Comparison of ENCODE assay signal across 12 cellular contexts in genomic region chr17:21201302-21201602, GRCh38. TPM values are rescaled to one million over a fixed set of nuclear protein-coding genes. Genes with fewer than 3 reads are reported as not detected.
DNase-seq lines count a peak whose midpoint lies in the region; ATAC-seq and TF ChIP-seq lines count a peak whose summit lies in the region.
"Had no signal": no experiment of that assay in that cellular context is flagged by ENCODE, and none has a peak within 500 bp of the region (broad histone marks: within the 10 kb centered on the region; RNA-seq: fewer than 3 reads in every experiment).

No MANE protein-coding gene starts in this region.

- no peak for TF ChIP-seq CTCF in 22Rv1 (IDR thresholded peaks at IDR 0.05)
- TF ChIP-seq CTCF in H9 (conservative IDR thresholded peaks at IDR 0.05): no peak
- TF ChIP-seq CTCF in cardiac muscle cell (IDR thresholded peaks at IDR 0.05; ENCODE audit: low read depth, low read length): no peak
- TF ChIP-seq CTCF in MM.1S (IDR thresholded peaks at IDR 0.05; ENCODE audit: low read length): no peak
- TF ChIP-seq CTCF in body of pancreas (IDR thresholded peaks at IDR 0.05): no peak

- no CpG with 5 or more reads among the region's 5 CpGs for WGBS in H9 (ENCODE audit: extremely low coverage, insufficient read length, low lambda C conversion rate)
- 57% methylated on average over 5 of the region's 5 CpGs for whole genome bisulfite sequencing in body of pancreas, 2 donors

- H3K14ac ChIP-seq in H9 (ENCODE audit: insufficient read depth, low read length): no peak overlapping the region

- H4K20me1 ChIP-seq in H9 (ENCODE audit: control insufficient read depth, insufficient read depth, insufficient read length): no peaks in the 10 kb centered on the region
- H4K20me1 ChIP-seq in MM.1S (ENCODE audit: insufficient read depth, low read length): peaks cover 66% of the 10 kb centered on the region

- H3K27ac ChIP-seq in 22Rv1 (peak overlapping the region; percentile 73), H9 (ENCODE audit: insufficient read length, low read depth, low read length) (no peak overlapping the region), cardiac muscle cell (peak overlapping the region; percentile 79), MM.1S (ENCODE audit: low read length) (no peak overlapping the region), body of pancreas (no peak overlapping the region)

- no peak overlapping the region for H2BK5ac ChIP-seq in H9 (ENCODE audit: insufficient read length, low read length)

- no peak overlapping the region for H3K23ac ChIP-seq in H9 (ENCODE audit: insufficient read length, low read depth, low read length)

- no peak for DNase-seq in H9
- peak; percentile 68 for DNase-seq in adipocyte (ENCODE audit: low read depth)
- DNase-seq in cardiac muscle cell (ENCODE audit: low read depth in 1 of 2, low spot score in 1 of 2): no peak
- no peak for DNase-seq in MM.1S
- DNase-seq in body of pancreas: no peak
- DNase-seq: NCI-H2029 treated with DMSO at 0.1 percent for 48 hours, nucleus accumbens had no signal

- H3K36me3 ChIP-seq in adipocyte (ENCODE audit: control insufficient read depth, insufficient read depth, low read length, severe bottlenecking): peaks cover 25% of the 10 kb centered on the region
- H3K36me3 ChIP-seq in cardiac muscle cell: peaks cover 12% of the 10 kb centered on the region
- peaks cover 13% of the 10 kb centered on the region; the same call in 1 of the 2 replicates for H3K36me3 ChIP-seq in MM.1S (replicated peaks; ENCODE audit: insufficient read depth, low read length)
- peaks cover 0 to 3% of the 10 kb centered on the region in 2 donors for H3K36me3 ChIP-seq in body of pancreas (replicated peaks in 1 of 2; ENCODE audit: insufficient read depth in 1 of 2, low read depth in 2 of 2)

- peaks cover 13% of the 10 kb centered on the region; the same call in 1 of the 2 replicates for H3K4me1 ChIP-seq in H9 (ENCODE audit: insufficient read depth, low read length)
- H3K4me1 ChIP-seq in adipocyte (ENCODE audit: control insufficient read depth, insufficient read depth, low read length): peaks cover 32% of the 10 kb centered on the region
- H3K4me1 ChIP-seq in cardiac muscle cell (ENCODE audit: low read depth): peaks cover 14% of the 10 kb centered on the region
- no peaks in the 10 kb centered on the region for H3K4me1 ChIP-seq in MM.1S (ENCODE audit: low read length)
- peaks cover 11% of the 10 kb centered on the region for H3K4me1 ChIP-seq in body of pancreas

- H2AFZ ChIP-seq in H9 (ENCODE audit: low read length) (no peak overlapping the region), MM.1S (ENCODE audit: low read length) (no peak overlapping the region)

- H3K79me2 ChIP-seq in H9 (ENCODE audit: insufficient read depth, low read length): peaks cover 29% of the 10 kb centered on the region; the same call in 1 of the 2 replicates
- peaks cover 94% of the 10 kb centered on the region for H3K79me2 ChIP-seq in MM.1S (ENCODE audit: low read length)

- H3K4me3 Mint-ChIP-seq in H9: no peak overlapping the region; a peak in 1 of 5 replicates
- H3K4me3 Mint-ChIP-seq: activated T-helper 1 cell treated with anti-CD3 and anti-CD28 coated beads, Interleukin-12 subunit alpha, Interleukin-12 subunit beta, Interleukin-2, Interleukin-4 antibody, amounts not matched to agents 30 ng/mL and 10 ng/mL and 1 ng/mL, durations not matched to agents 14 hours and 24 hours and 36 hours had no signal

- H3K56ac ChIP-seq in H9 (ENCODE audit: insufficient read length, low read depth, low read length): no peak overlapping the region

- intact Hi-C loops in body of pancreas (cut with DNase I): no loop called here

- H3T11ph ChIP-seq in H9 (ENCODE audit: low read length): no peak overlapping the region

- H4K8ac ChIP-seq in H9 (replicated peaks; ENCODE audit: insufficient read length, low read depth, low read length): no peak overlapping the region

- H2BK12ac ChIP-seq in H9 (ENCODE audit: insufficient read length, low read depth, low read length): no peak overlapping the region

- peaks cover 47 to 53% of the 10 kb centered on the region in 2 experiments for H3K4me1 Mint-ChIP-seq in H9

- no peak overlapping the region for H3K4me3 ChIP-seq in adipocyte (ENCODE audit: low read length)
- no peak overlapping the region for H3K4me3 ChIP-seq in cardiac muscle cell
- no peak overlapping the region for H3K4me3 ChIP-seq in MM.1S (ENCODE audit: low read length)
- no peak overlapping the region for H3K4me3 ChIP-seq in body of pancreas
- H3K4me3 ChIP-seq: lung had no signal

- H3K9me3 ChIP-seq in H9 (ENCODE audit: control insufficient read depth, low read depth, low read length): no peaks in the 10 kb centered on the region
- H3K9me3 ChIP-seq in adipocyte (ENCODE audit: control insufficient read depth, low read length): no peaks in the 10 kb centered on the region
- no peaks in the 10 kb centered on the region for H3K9me3 ChIP-seq in cardiac muscle cell (ENCODE audit: low read depth)
- no peaks in the 10 kb centered on the region for H3K9me3 ChIP-seq in MM.1S (replicated peaks; ENCODE audit: insufficient read depth, low read length)
- H3K9me3 ChIP-seq in body of pancreas: no peaks in the 10 kb centered on the region

- ATAC-seq in HG03432 (IDR thresholded peaks at IDR 0.05; ENCODE audit: unreplicated experiment) (no peak), body of pancreas (no peak), GM21619 (IDR thresholded peaks at IDR 0.05; ENCODE audit: unreplicated experiment) (no peak)

- no peak overlapping the region for H4K5ac ChIP-seq in H9 (ENCODE audit: insufficient read length, low read depth, low read length)

- no peak overlapping the region for H3K4ac ChIP-seq in H9 (ENCODE audit: low read depth, low read length)

- H3K4me2 ChIP-seq in H9 (ENCODE audit: insufficient read depth, insufficient read length, low read length): no peak overlapping the region
- H3K4me2 ChIP-seq in MM.1S (ENCODE audit: low read depth, low read length): no peak overlapping the region

- H3K36me3 Mint-ChIP-seq in H9 (ENCODE audit: insufficient read depth in 1 of 3, low read depth in 3 of 3): peaks cover 23 to 26% (median 26%) of the 10 kb centered on the region in 3 experiments

- H3K9me2 ChIP-seq in MM.1S (replicated peaks; ENCODE audit: insufficient read depth, low read length): no peaks in the 10 kb centered on the region

- no peak overlapping the region for H4K91ac ChIP-seq in H9 (ENCODE audit: insufficient read length, low read depth, low read length)

- no peak for TF ChIP-seq POLR2A in body of pancreas (IDR thresholded peaks at IDR 0.05)

- H3K9ac ChIP-seq in H9 (ENCODE audit: extremely low read depth, insufficient read length, low read length): no peak overlapping the region
- H3K9ac ChIP-seq in adipocyte (ENCODE audit: low read length): no peak overlapping the region
- no peak overlapping the region for H3K9ac ChIP-seq in MM.1S (ENCODE audit: low read length)

- H3K27me3 Mint-ChIP-seq in H9 (ENCODE audit: low read depth): no peaks in the 10 kb centered on the region

- peaks cover 7% of the 10 kb centered on the region for H3K79me1 ChIP-seq in H9 (ENCODE audit: insufficient read depth, low read depth, low read length, poor library complexity, severe bottlenecking)

- no peaks in the 10 kb centered on the region for H3K23me2 ChIP-seq in H9 (ENCODE audit: insufficient read length, low read depth, low read length, poor library complexity, severe bottlenecking)

- no peak overlapping the region for H2BK15ac ChIP-seq in H9 (ENCODE audit: low read depth, low read length)

- H3K9me3 Mint-ChIP-seq in H9: no peaks in the 10 kb centered on the region
- H3K9me3 Mint-ChIP-seq: activated T-helper 1 cell treated with anti-CD3 and anti-CD28 coated beads, Interleukin-12 subunit alpha, Interleukin-12 subunit beta, Interleukin-2, Interleukin-4 antibody, amounts not matched to agents 30 ng/mL and 10 ng/mL and 1 ng/mL, durations not matched to agents 14 hours and 24 hours and 36 hours had no signal

- no peaks in the 10 kb centered on the region for H3F3A ChIP-seq in MM.1S (ENCODE audit: insufficient read depth, low read length)

- H3K18ac ChIP-seq in H9 (ENCODE audit: insufficient read length, low read depth, low read length): no peak overlapping the region

- no peak overlapping the region for H2BK20ac ChIP-seq in H9 (ENCODE audit: low read depth, low read length, poor library complexity, severe bottlenecking)

- H3K27ac Mint-ChIP-seq in H9: peak overlapping the region; percentile 25 to 71 (median 40); a peak in 4 of 7 replicates
- H3K27ac Mint-ChIP-seq: activated T-helper 1 cell treated with anti-CD3 and anti-CD28 coated beads, Interleukin-12 subunit alpha, Interleukin-12 subunit beta, Interleukin-2, Interleukin-4 antibody, amounts not matched to agents 30 ng/mL and 10 ng/mL and 1 ng/mL, durations not matched to agents 14 hours and 24 hours and 36 hours had no signal

- H2BK120ac ChIP-seq in H9 (ENCODE audit: low read depth, low read length, poor library complexity, severe bottlenecking): no peak overlapping the region

- H3K27me3 ChIP-seq in H9 (ENCODE audit: insufficient read depth, low read length) (no peaks in the 10 kb centered on the region), adipocyte (replicated peaks; ENCODE audit: control insufficient read depth, insufficient read depth, low read length) (no peaks in the 10 kb centered on the region), cardiac muscle cell (no peaks in the 10 kb centered on the region), MM.1S (replicated peaks; ENCODE audit: insufficient read depth, low read length) (no peaks in the 10 kb centered on the region), body of pancreas (no peaks in the 10 kb centered on the region)

- no peak overlapping the region for H2AK5ac ChIP-seq in H9 (ENCODE audit: insufficient read length, low read length)

RNA-seq across cellular contexts. Expression of gene TMEM11, which starts 12.7 kb away (rescaled TPM):
- total RNA-seq in H9 (2021) (32.5 and 34.3 TPM in 2 replicates), cardiac muscle cell (37.9 and 42.9 TPM in 2 replicates), body of pancreas (10 to 100 TPM in 1 of 2 donors, 1 to 10 TPM in 1; 7.0 to 22.4 TPM)
- polyA plus RNA-seq in cardiac muscle cell: 91.0 and 92.2 TPM in 2 replicates

RNA-seq across cellular contexts. Expression of gene NATD1, which starts 52.0 kb away (rescaled TPM):
- total RNA-seq in H9 (2021): 7.3 and 7.5 TPM in 2 replicates
- 22.3 and 28.4 TPM in 2 replicates for total RNA-seq in cardiac muscle cell
- 12.7 and 15.7 TPM in 2 replicates for polyA plus RNA-seq in cardiac muscle cell
- total RNA-seq in body of pancreas: 1 to 10 TPM; 2.6 to 7.0 TPM

Comparison
In these comparisons a context has a peak if more than half of its experiments do, and no peak if none do; other contexts are left out.
1. H3K27ac ChIP-seq: peak in 22Rv1 (single experiment) and cardiac muscle cell (single experiment); none in H9 (single experiment), MM.1S (single experiment) and body of pancreas (0 of 4).